ENCODE assay signal across 8 cellular contexts in the genomic region with DNA sequence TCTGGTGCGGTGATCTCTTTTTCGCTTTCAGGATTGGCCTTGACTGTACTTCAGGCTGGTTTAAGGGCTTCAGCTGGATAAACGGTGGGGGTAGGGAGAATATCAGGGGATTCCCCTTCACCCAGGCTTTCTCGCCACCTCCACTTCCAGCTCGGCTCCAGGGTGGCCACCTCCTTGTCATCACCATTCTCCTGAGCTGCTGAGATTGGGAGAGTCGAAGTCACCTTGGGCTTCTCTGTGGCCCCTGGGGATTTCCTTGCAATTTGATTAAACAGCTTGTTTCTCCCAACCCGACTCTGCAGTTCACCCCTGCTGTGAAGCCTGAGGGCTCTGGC. TPM values are rescaled to one million over a fixed set of nuclear protein-coding genes. Genes with fewer than 3 reads are reported as not detected.
A peak's percentile ranks its signal among the peaks of the same experiment; 100 is the strongest.
DNase-seq lines count a peak whose midpoint lies in the region; ATAC-seq, FAIRE-seq and TF ChIP-seq lines count a peak whose summit lies in the region.
"Had no signal": no experiment of that assay in that cellular context is flagged by ENCODE, and none has a peak within 500 bp of the region (broad histone marks: within the 10 kb centered on the region; RNA-seq: fewer than 3 reads in every experiment).

No MANE protein-coding gene starts in this region.

- POLR2A ChIA-PET in endothelial cell of umbilical vein (lab: Charles Lee): no interaction called here

- CTCF ChIA-PET in endothelial cell of umbilical vein (lab: Charles Lee): interaction anchor here (1.8 to 2.2 kb wide), 2 partner anchors 11 to 55 kb away, joined by 5 read pairs; partner anchors contain the start of gene WDR31

- no TSS peak for BruUV-seq in endothelial cell of umbilical vein (replicated peaks; lab: Mats Ljungman, UMichigan)

- intact Hi-C loops in endothelial cell of umbilical vein (cut with micrococcal nuclease): no loop called here
- intact Hi-C loops in gastrocnemius medialis (cut with DNase I; ENCODE audit: low total_unique reads): no loop called here

- TF ChIP-seq POLR2A in endothelial cell of umbilical vein (IDR thresholded peaks at IDR 0.05; ENCODE audit: low read depth, low read length): no peak
- TF ChIP-seq POLR2A in gastrocnemius medialis (IDR thresholded peaks at IDR 0.05): no peak
- no peak for TF ChIP-seq POLR2A in GM18505 (IDR thresholded peaks at IDR 0.05; ENCODE audit: borderline replicate concordance, extremely low read depth, insufficient read depth, insufficient read length)

- H3K9me1 ChIP-seq in endothelial cell of umbilical vein (replicated peaks; ENCODE audit: control insufficient read depth, extremely low read depth, insufficient read depth, low read length): no peaks in the 10 kb centered on the region

- H3K36me3 ChIP-seq in MM.1S (replicated peaks; ENCODE audit: insufficient read depth, low read length) (no peaks in the 10 kb centered on the region), endothelial cell of umbilical vein (ENCODE audit: control insufficient read depth in 2 of 2, extremely low read depth in 1 of 2, insufficient read depth in 2 of 2, low read length in 2 of 2) (no peaks in the 10 kb centered on the region), gastrocnemius medialis (no peaks in the 10 kb centered on the region)

- TF ChIP-seq CTCF in MM.1S (IDR thresholded peaks at IDR 0.05; ENCODE audit: low read length) (no peak), endothelial cell of umbilical vein (IDR thresholded peaks at IDR 0.05; ENCODE audit: extremely low read depth in 1 of 2, insufficient read depth in 1 of 2, low read depth in 1 of 2, low read length in 2 of 2) (no peak), gastrocnemius medialis (IDR thresholded peaks at IDR 0.05 in 4 of 5, conservative IDR thresholded peaks at IDR 0.05 in 1 of 5) (no peak)

- peak; percentile 60 for FAIRE-seq in GM19239 (lab: Jason Lieb, UNC)
- no peak for FAIRE-seq in endothelial cell of umbilical vein (lab: Jason Lieb, UNC)

- H2AFZ ChIP-seq in MM.1S (ENCODE audit: low read length) (peak overlapping the region; percentile 63; the same call in 1 of the 2 replicates), endothelial cell of umbilical vein (ENCODE audit: low read depth, low read length) (no peak overlapping the region)

- dilution Hi-C loops in endothelial cell of umbilical vein (cut with MboI; ENCODE audit: extremely low pct_ligation_motif_present, low sequenced_read_pairs): no loop called here

- H3K79me2 ChIP-seq in MM.1S (ENCODE audit: low read length) (peaks cover 39% of the 10 kb centered on the region), endothelial cell of umbilical vein (ENCODE audit: control insufficient read depth, insufficient read depth, low read length) (no peaks in the 10 kb centered on the region)

- H3K27ac ChIP-seq in MM.1S (ENCODE audit: low read length) (peak overlapping the region; percentile 89), endothelial cell of umbilical vein (ENCODE audit: insufficient read depth, low read depth, low read length) (no peak overlapping the region), gastrocnemius medialis (no peak overlapping the region)
- H3K27ac ChIP-seq: epithelial cell of prostate had no signal

- no peaks in the 10 kb centered on the region for H3K9me2 ChIP-seq in MM.1S (replicated peaks; ENCODE audit: insufficient read depth, low read length)

- H3K9me3 ChIP-seq in MM.1S (replicated peaks; ENCODE audit: insufficient read depth, low read length) (no peaks in the 10 kb centered on the region), endothelial cell of umbilical vein (replicated peaks; ENCODE audit: control insufficient read depth, insufficient read depth, low read length) (no peaks in the 10 kb centered on the region), gastrocnemius medialis (no peaks in the 10 kb centered on the region)

- H4K20me1 ChIP-seq in MM.1S (ENCODE audit: insufficient read depth, low read length) (no peaks in the 10 kb centered on the region), endothelial cell of umbilical vein (replicated peaks; ENCODE audit: control insufficient read depth, extremely low read depth, insufficient read depth, low read length) (no peaks in the 10 kb centered on the region)

- ATAC-seq in gastrocnemius medialis (no peak), HG03378 (IDR thresholded peaks at IDR 0.05; ENCODE audit: unreplicated experiment) (no peak), GM18505 (IDR thresholded peaks at IDR 0.05; ENCODE audit: unreplicated experiment) (no peak)

- peaks cover 42% of the 10 kb centered on the region for H3F3A ChIP-seq in MM.1S (ENCODE audit: insufficient read depth, low read length)

- H3K9ac ChIP-seq in MM.1S (ENCODE audit: low read length): peak overlapping the region; percentile 84
- H3K9ac ChIP-seq in endothelial cell of umbilical vein (replicated peaks; ENCODE audit: extremely low read depth, insufficient read depth, low read length): no peak overlapping the region

- H3K4me3 ChIP-seq in MM.1S (ENCODE audit: low read length) (peak overlapping the region; percentile 80), endothelial cell of umbilical vein (replicated peaks in 1 of 3; ENCODE audit: insufficient read depth in 1 of 3, low read depth in 1 of 3, low read length in 3 of 3) (no peak overlapping the region), gastrocnemius medialis (peak overlapping the region in 3 of 4 donors; percentile 30 to 55 (median 35))

- in situ Hi-C loops in gastrocnemius medialis (cut with MboI; ENCODE audit: low sequenced_read_pairs in 4 of 4): no loop called here

- H3K4me2 ChIP-seq in MM.1S (ENCODE audit: low read depth, low read length): peak overlapping the region; percentile 88
- H3K4me2 ChIP-seq in endothelial cell of umbilical vein (ENCODE audit: insufficient read depth, low read length): no peak overlapping the region

- H3K4me1 ChIP-seq in MM.1S (ENCODE audit: low read length) (peaks cover 40% of the 10 kb centered on the region), endothelial cell of umbilical vein (ENCODE audit: control insufficient read depth, extremely low read depth, insufficient read depth, low read length) (peaks cover 3% of the 10 kb centered on the region), gastrocnemius medialis (peaks cover 7% of the 10 kb centered on the region in 2 donors)

- H3K27me3 ChIP-seq in MM.1S (replicated peaks; ENCODE audit: insufficient read depth, low read length): no peaks in the 10 kb centered on the region
- peaks cover 44 to 52% of the 10 kb centered on the region in 2 experiments for H3K27me3 ChIP-seq in endothelial cell of umbilical vein (ENCODE audit: control insufficient read depth in 2 of 2, insufficient read depth in 2 of 2, low read length in 2 of 2)
- peaks cover 21 to 40% (median 28%) of the 10 kb centered on the region in 3 donors for H3K27me3 ChIP-seq in gastrocnemius medialis

- DNase-seq in GM19239 (ENCODE audit: insufficient read length, low spot score): no peak
- DNase-seq in MM.1S: peak; percentile 43
- no peak for DNase-seq in endothelial cell of umbilical vein (ENCODE audit: low read depth, low spot score)
- DNase-seq in gastrocnemius medialis: no peak
- DNase-seq in NCI-H2171 treated with DMSO at 0.1 percent for 48 hours (lab: John Stamatoyannopoulos, UW): no peak

RNA-seq across cellular contexts. Expression of gene BSPRY, which starts 1.0 kb away (rescaled TPM):
- total RNA-seq in endothelial cell of umbilical vein (not detected in 2 replicates), gastrocnemius medialis (under 1 TPM in 1 of 4 donors, not detected in 3; 0.12 TPM)
- polyA plus RNA-seq in endothelial cell of umbilical vein: not detected in 2 replicates
- polyA plus RNA-seq in endothelial cell of umbilical vein (2011; cell fraction: cytosol; rRNA removed): not detected in 2 replicates
- polyA plus RNA-seq in endothelial cell of umbilical vein (2011; cell fraction: nucleus; rRNA removed): not detected in 2 replicates
- not detected in 2 replicates for polyA plus RNA-seq in endothelial cell of umbilical vein (2012)
- not detected in 2 replicates for polyA minus RNA-seq in endothelial cell of umbilical vein
- polyA minus RNA-seq in endothelial cell of umbilical vein (2011; cell fraction: cytosol; rRNA and poly(A)+ RNA removed): not detected
- not detected in 2 replicates for polyA minus RNA-seq in endothelial cell of umbilical vein (2011; cell fraction: nucleus; rRNA and poly(A)+ RNA removed)

RNA-seq across cellular contexts. Expression of gene WDR31, which starts 10.2 kb away (rescaled TPM):
- total RNA-seq in endothelial cell of umbilical vein (0.62 and 1.00 TPM in 2 replicates), gastrocnemius medialis (1 to 10 TPM in 1 of 4 donors, under 1 TPM in 2, not detected in 1; 0.29 to 1.1 (median 0.36) TPM)
- polyA plus RNA-seq in endothelial cell of umbilical vein: 0.22 and 0.25 TPM in 2 replicates
- polyA plus RNA-seq in endothelial cell of umbilical vein (2011; cell fraction: cytosol; rRNA removed): 0.34 and 0.35 TPM in 2 replicates
- 0.47 and 0.53 TPM in 2 replicates for polyA plus RNA-seq in endothelial cell of umbilical vein (2011; cell fraction: nucleus; rRNA removed)
- 0.59 and 0.75 TPM in 2 replicates for polyA plus RNA-seq in endothelial cell of umbilical vein (2012)
- 0.70 and 11.7 TPM in 2 replicates for polyA minus RNA-seq in endothelial cell of umbilical vein
- 2.4 TPM for polyA minus RNA-seq in endothelial cell of umbilical vein (2011; cell fraction: cytosol; rRNA and poly(A)+ RNA removed)
- 0.48 and 0.67 TPM in 2 replicates for polyA minus RNA-seq in endothelial cell of umbilical vein (2011; cell fraction: nucleus; rRNA and poly(A)+ RNA removed)

RNA-seq across cellular contexts. Expression of gene HDHD3, which starts 26.5 kb away (rescaled TPM):
- 7.6 and 8.0 TPM in 2 replicates for total RNA-seq in endothelial cell of umbilical vein
- 14.1 and 15.5 TPM in 2 replicates for polyA plus RNA-seq in endothelial cell of umbilical vein
- polyA plus RNA-seq in endothelial cell of umbilical vein (2011; cell fraction: cytosol; rRNA removed): 7.0 and 10.1 TPM in 2 replicates
- polyA plus RNA-seq in endothelial cell of umbilical vein (2011; cell fraction: nucleus; rRNA removed): 10.5 and 11.1 TPM in 2 replicates
- 7.1 and 7.3 TPM in 2 replicates for polyA plus RNA-seq in endothelial cell of umbilical vein (2012)
- 4.9 and 7.6 TPM in 2 replicates for polyA minus RNA-seq in endothelial cell of umbilical vein
- polyA minus RNA-seq in endothelial cell of umbilical vein (2011; cell fraction: cytosol; rRNA and poly(A)+ RNA removed): 8.1 TPM
- polyA minus RNA-seq in endothelial cell of umbilical vein (2011; cell fraction: nucleus; rRNA and poly(A)+ RNA removed): 3.4 and 4.8 TPM in 2 replicates
- total RNA-seq in gastrocnemius medialis: 10 to 100 TPM; 10.3 to 16.2 (median 14.1) TPM

RNA-seq across cellular contexts. Expression of gene RNF183, which starts 47.1 kb away (rescaled TPM):
- total RNA-seq in endothelial cell of umbilical vein (not detected in 2 replicates), gastrocnemius medialis (not detected)
- polyA plus RNA-seq in endothelial cell of umbilical vein: not detected in 2 replicates
- polyA plus RNA-seq in endothelial cell of umbilical vein (2011; cell fraction: cytosol; rRNA removed): not detected in 2 replicates
- 0.29 and 0.37 TPM in 2 replicates for polyA plus RNA-seq in endothelial cell of umbilical vein (2011; cell fraction: nucleus; rRNA removed)
- not detected in 2 replicates for polyA plus RNA-seq in endothelial cell of umbilical vein (2012)
- 0.11 TPM in 1 of 2 replicates, not detected in the other for polyA minus RNA-seq in endothelial cell of umbilical vein
- polyA minus RNA-seq in endothelial cell of umbilical vein (2011; cell fraction: cytosol; rRNA and poly(A)+ RNA removed): not detected
- not detected in 2 replicates for polyA minus RNA-seq in endothelial cell of umbilical vein (2011; cell fraction: nucleus; rRNA and poly(A)+ RNA removed)

RNA-seq across cellular contexts. Expression of gene ALAD, which starts 50.8 kb away (rescaled TPM):
- 29.5 TPM in 2 replicates for total RNA-seq in endothelial cell of umbilical vein
- polyA plus RNA-seq in endothelial cell of umbilical vein: 11.8 and 12.8 TPM in 2 replicates
- 10.4 and 11.1 TPM in 2 replicates for polyA plus RNA-seq in endothelial cell of umbilical vein (2011; cell fraction: cytosol; rRNA removed)
- polyA plus RNA-seq in endothelial cell of umbilical vein (2011; cell fraction: nucleus; rRNA removed): 17.1 and 19.1 TPM in 2 replicates
- polyA plus RNA-seq in endothelial cell of umbilical vein (2012): 28.3 and 36.1 TPM in 2 replicates
- polyA minus RNA-seq in endothelial cell of umbilical vein: 15.2 and 25.8 TPM in 2 replicates
- polyA minus RNA-seq in endothelial cell of umbilical vein (2011; cell fraction: cytosol; rRNA and poly(A)+ RNA removed): 3.5 TPM
- polyA minus RNA-seq in endothelial cell of umbilical vein (2011; cell fraction: nucleus; rRNA and poly(A)+ RNA removed): 11.7 and 15.1 TPM in 2 replicates
- 10 to 100 TPM in 2 of 4 donors, 1 to 10 TPM in 2; 8.9 to 16.2 (median 12.3) TPM for total RNA-seq in gastrocnemius medialis

Comparison
In these comparisons a context has a peak if more than half of its experiments do, and no peak if none do; other contexts are left out.
1. H3K4me3 ChIP-seq: peak in MM.1S (single experiment) and gastrocnemius medialis (3 of 4); none in endothelial cell of umbilical vein (0 of 3).